Comparison of ENCODE assay signal across 1 cellular context in genomic region chr1:215583185-215583692, GRCh38.
TF ChIP-seq lines count a peak whose summit lies in the region.

No MANE protein-coding gene starts in this region.

TF ChIP-seq in GM12878, 131 proteins besides CTCF, POLR2A, EP300 and RAD21:
- TF ChIP-seq USF2 (IDR thresholded peaks at IDR 0.05; ENCODE audit: borderline replicate concordance, low read depth, low read length) (no peak), MEF2B (IDR thresholded peaks at IDR 0.05; ENCODE audit: partially characterized antibody, poor library complexity, severe bottlenecking) (peak; percentile 58), POU2F2 (IDR thresholded peaks at IDR 0.05; ENCODE audit: borderline replicate concordance, low read depth, low read length) (no peak), RAD51 (IDR thresholded peaks at IDR 0.05) (no peak), NR2F1 (conservative IDR thresholded peaks at IDR 0.05) (peak; percentile 94), FOS (IDR thresholded peaks at IDR 0.05; ENCODE audit: borderline replicate concordance, extremely low read depth, insufficient read length) (no peak), IKZF2 (IDR thresholded peaks at IDR 0.05) (peak; percentile 31; a peak in 1 of 4 replicates), SIN3A (IDR thresholded peaks at IDR 0.05; ENCODE audit: low read depth, low read length) (no peak), PML (IDR thresholded peaks at IDR 0.05; ENCODE audit: low read length) (no peak), ZBTB4 (CRISPR knock-in tag; IDR thresholded peaks at IDR 0.05) (no peak), JUND (IDR thresholded peaks at IDR 0.05; ENCODE audit: low read depth, low read length) (no peak), BRCA1 (IDR thresholded peaks at IDR 0.05; ENCODE audit: low read depth, low read length) (no peak), ASH2L (IDR thresholded peaks at IDR 0.05; ENCODE audit: borderline replicate concordance, low read depth) (no peak), PBX3 (IDR thresholded peaks at IDR 0.05; ENCODE audit: insufficient replicate concordance, low read depth, low read length) (no peak), ZBED1 (IDR thresholded peaks at IDR 0.05; ENCODE audit: borderline replicate concordance) (no peak), ZNF384 (IDR thresholded peaks at IDR 0.05; ENCODE audit: borderline replicate concordance, low read depth, low read length) (no peak), ESRRA (IDR thresholded peaks at IDR 0.05; ENCODE audit: low read length) (peak; percentile 68; the same call in 1 of the 2 replicates), MTA2 (IDR thresholded peaks at IDR 0.05; ENCODE audit: low read depth) (peak; percentile 80), NBN (IDR thresholded peaks at IDR 0.05) (no peak), CHD2 (IDR thresholded peaks at IDR 0.05; ENCODE audit: borderline replicate concordance, low read depth, low read length) (no peak), MYB (IDR thresholded peaks at IDR 0.05; ENCODE audit: borderline replicate concordance, low read depth, low read length) (no peak), IKZF1 (conservative IDR thresholded peaks at IDR 0.05) (peak; percentile 54; the same call in 1 of the 2 replicates), E4F1 (IDR thresholded peaks at IDR 0.05; ENCODE audit: borderline replicate concordance, partially characterized antibody) (no peak)
